8 cellular contexts compared by ENCODE assay signal in genomic region chr19:7292352-7292949, GRCh38. TPM values are rescaled to one million over a fixed set of nuclear protein-coding genes. Genes with fewer than 3 reads are reported as not detected.
DNase-seq lines count a peak whose midpoint lies in the region; ATAC-seq and TF ChIP-seq lines count a peak whose summit lies in the region.

No MANE protein-coding gene starts in this region.

- no peaks in the 10 kb centered on the region for H3K4me1 ChIP-seq in A673 (ENCODE audit: insufficient read depth, low read length, poor library complexity, severe bottlenecking)

- CTCF ChIA-PET in A673 (lab: Charles Lee), result no interaction called here

- no peak for ATAC-seq in naive thymus-derived CD8-positive, alpha-beta T cell
- no peak for ATAC-seq in GM19324 (IDR thresholded peaks at IDR 0.05; ENCODE audit: low FRiP score, unreplicated experiment)
- no peak for ATAC-seq in HG02884 (IDR thresholded peaks at IDR 0.05; ENCODE audit: unreplicated experiment)
- ATAC-seq in GM19455 (IDR thresholded peaks at IDR 0.05; ENCODE audit: unreplicated experiment), result no peak
- no peak for ATAC-seq in HG02885 (IDR thresholded peaks at IDR 0.05; ENCODE audit: poor library complexity, unreplicated experiment)

- no peak for DNase-seq in A673 (ENCODE audit: low spot score)
- peak; percentile 70 for DNase-seq in H7
- DNase-seq in brain microvascular endothelial cell, result no peak
- no peak for DNase-seq in naive thymus-derived CD8-positive, alpha-beta T cell

- H3K9me3 Mint-ChIP-seq in naive thymus-derived CD8-positive, alpha-beta T cell, result no peaks in the 10 kb centered on the region

- in situ Hi-C loops in brain microvascular endothelial cell (cut with HindIII; ENCODE audit: low pct_ligation_motif_present, low sequenced_read_pairs), result no loop called here

- intact Hi-C loops in A673 (cut with micrococcal nuclease; ENCODE audit: unreplicated experiment), result no loop called here

- H3K27me3 ChIP-seq in A673 (replicated peaks; ENCODE audit: insufficient read depth, low read depth, low read length, poor library complexity), result peaks cover 5% of the 10 kb centered on the region
- H3K27me3 ChIP-seq in H7 (ENCODE audit: control insufficient read depth, insufficient read depth, low read length), result peaks cover 10% of the 10 kb centered on the region
- no peaks in the 10 kb centered on the region for H3K27me3 ChIP-seq in brain microvascular endothelial cell (replicated peaks)

- POLR2A ChIA-PET in A673 (lab: Charles Lee; ENCODE audit: low non-redundant PET), result no interaction called here
- POLR2A ChIA-PET in naive thymus-derived CD8-positive, alpha-beta T cell (lab: Charles Lee), result no interaction called here

- H3K4me3 Mint-ChIP-seq in naive thymus-derived CD8-positive, alpha-beta T cell, result peak overlapping the region in 9 of 10 donors; percentile 37 to 87 (median 78)

- H3K36me3 ChIP-seq in A673 (ENCODE audit: insufficient read depth, low read length, poor library complexity, severe bottlenecking) (no peaks in the 10 kb centered on the region), H7 (replicated peaks; ENCODE audit: control insufficient read depth, insufficient read depth, low read length) (no peaks in the 10 kb centered on the region), brain microvascular endothelial cell (replicated peaks) (no peaks in the 10 kb centered on the region)

- no peak overlapping the region for H3K27ac ChIP-seq in A673 (ENCODE audit: low read depth, low read length, poor library complexity, severe bottlenecking)
- H3K27ac ChIP-seq in brain microvascular endothelial cell, result no peak overlapping the region

- peaks cover 10 to 29% (median 13%) of the 10 kb centered on the region in 4 donors for H3K4me1 Mint-ChIP-seq in naive thymus-derived CD8-positive, alpha-beta T cell

- TF ChIP-seq CTCF in A673 (conservative IDR thresholded peaks at IDR 0.05; ENCODE audit: low read depth, low read length) (no peak), brain microvascular endothelial cell (IDR thresholded peaks at IDR 0.05; ENCODE audit: low read depth, low read length, missing control alignments) (no peak)

- peak overlapping the region in 1 of 10 donors; percentile 8 for H3K27ac Mint-ChIP-seq in naive thymus-derived CD8-positive, alpha-beta T cell

- BruUV-seq in A673 (replicated peaks; lab: Mats Ljungman, UMichigan), result no TSS peak

- H3K4me3 ChIP-seq in A673 (ENCODE audit: low read depth, low read length, poor library complexity, severe bottlenecking) (peak overlapping the region; percentile 97), H7 (ENCODE audit: insufficient read depth, low read depth, low read length) (peak overlapping the region; percentile 72; the same call in 1 of the 2 replicates), brain microvascular endothelial cell (ENCODE audit: low read depth, low read length) (peak overlapping the region; percentile 55)

- no peaks in the 10 kb centered on the region for H3K9me3 ChIP-seq in A673 (ENCODE audit: low read depth, low read length, poor library complexity, severe bottlenecking)

- H3K27me3 Mint-ChIP-seq in naive thymus-derived CD8-positive, alpha-beta T cell, result peaks cover 10 to 41% (median 23%) of the 10 kb centered on the region in 5 donors

- no peaks in the 10 kb centered on the region for H3K36me3 Mint-ChIP-seq in naive thymus-derived CD8-positive, alpha-beta T cell

RNA-seq across cellular contexts. Expression of gene INSR, which starts 1.8 kb away (rescaled TPM):
- total RNA-seq in A673 (2021), result 12.9 and 15.5 TPM in 2 replicates
- 10.0 and 13.6 TPM in 2 replicates for total RNA-seq in H7 (2014; rRNA removed; shearing (Covaris generic))
- 1 to 10 TPM in 1 of 2 experiments, under 1 TPM in 1; 0.60 to 1.4 TPM for total RNA-seq in naive thymus-derived CD8-positive, alpha-beta T cell
- under 1 TPM in 2 of 3 donors, not detected in 1; 0.14 to 0.30 TPM for polyA plus RNA-seq in naive thymus-derived CD8-positive, alpha-beta T cell

RNA-seq across cellular contexts. Expression of gene ARHGEF18, which starts 56.3 kb away (rescaled TPM):
- total RNA-seq in A673 (2021), result 33.4 and 34.9 TPM in 2 replicates
- total RNA-seq in H7 (2014; rRNA removed; shearing (Covaris generic)), result 48.3 and 50.5 TPM in 2 replicates
- 100 to 1,000 TPM; 118 to 140 TPM for total RNA-seq in naive thymus-derived CD8-positive, alpha-beta T cell
- 10 to 100 TPM in 1 of 3 donors, 1 to 10 TPM in 2; 3.2 to 10.6 (median 5.6) TPM for polyA plus RNA-seq in naive thymus-derived CD8-positive, alpha-beta T cell
